In the genomic region with DNA sequence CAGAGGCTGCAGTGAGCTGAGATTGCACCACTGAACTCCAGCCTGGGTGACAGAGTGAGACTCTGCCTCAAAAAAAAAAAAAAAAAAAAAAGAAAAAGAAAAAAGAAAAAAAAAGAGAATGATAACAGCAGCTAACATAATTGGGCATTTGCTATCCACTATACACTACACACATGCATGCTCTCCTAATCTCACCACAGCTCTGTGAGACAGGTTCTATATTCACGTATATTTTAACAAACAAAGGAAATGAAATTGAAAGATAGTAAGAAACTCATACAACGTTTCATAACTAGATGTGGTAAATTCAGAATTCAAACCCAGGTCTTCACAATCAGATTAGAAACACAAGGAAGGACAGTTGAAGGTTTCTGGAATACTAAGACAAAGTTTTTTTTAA, we compare ENCODE assay signal across 21 cellular contexts.
"Had no signal": no experiment of that assay in that cellular context is flagged by ENCODE, and none has a peak within 500 bp of the region (broad histone marks: within the 10 kb centered on the region; RNA-seq: fewer than 3 reads in every experiment).

No MANE protein-coding gene starts in this region.

- H3K27ac ChIP-seq: left ventricle myocardium inferior, ovary, right atrium auricular region, right lobe of liver, stomach, testis, thyroid gland, transverse colon, upper lobe of left lung, vagina had no signal

- ATAC-seq: mucosa of descending colon; naive thymus-derived CD4-positive, alpha-beta T cell; natural killer cell treated with Interleukin-12 subunit alpha and Interleukin-12 subunit beta and Interleukin-15 and Interleukin-18, amount 100 ng/mL, for 72 hours; right lobe of liver; stimulated activated naive B cell treated with anti-CD40 and anti-IgM and Interleukin-4, amounts not matched to agents 10 μg/mL and 1 μg/mL and 100 μg/mL, for 72 hours; stimulated activated naive CD8-positive, alpha-beta T cell treated with anti-CD3 and anti-CD28 coated beads, Interleukin-15, Interleukin-2, amounts not matched to agents 100 U/mL and 50 U/mL, for 24 hours had no signal

- H3K4me1 ChIP-seq: left ventricle myocardium inferior, right atrium auricular region, right lobe of liver, stomach, testis, thyroid gland, transverse colon, upper lobe of left lung, vagina had no signal

- DNase-seq: islet precursor cell; left ventricle myocardium inferior; midbrain; mucosa of descending colon; naive thymus-derived CD4-positive, alpha-beta T cell; ovary; right lobe of liver; stimulated activated CD4-positive, alpha-beta T cell treated with anti-CD3 and anti-CD28 coated beads, Interleukin-1b, Interleukin-23, amount 100 ng/mL, for 48 hours; stimulated activated CD4-positive, alpha-beta T cell treated with anti-CD3 and anti-CD28 coated beads, Interleukin-2, amount 100 ng/mL, for 48 hours; stimulated activated naive B cell treated with anti-CD40 and anti-IgM and Interleukin-4, amounts not matched to agents 10 μg/mL and 1 μg/mL and 100 μg/mL, for 72 hours; stimulated activated naive CD8-positive, alpha-beta T cell treated with anti-CD3 and anti-CD28 coated beads, Interleukin-15, Interleukin-2, amounts not matched to agents 100 U/mL and 50 U/mL, for 24 hours; stomach; testis; thyroid gland; transverse colon; upper lobe of left lung had no signal

- H3K36me3 ChIP-seq: left ventricle myocardium inferior, ovary, right atrium auricular region, right lobe of liver, stomach, thyroid gland, transverse colon, upper lobe of left lung, vagina had no signal

- H3K27me3 ChIP-seq: ovary, right atrium auricular region, right lobe of liver, stomach, testis, thyroid gland, transverse colon, upper lobe of left lung, vagina had no signal

- H3K9me3 ChIP-seq: left ventricle myocardium inferior, mucosa of descending colon, ovary, right atrium auricular region, right lobe of liver, stomach, testis, thyroid gland, transverse colon, upper lobe of left lung, vagina had no signal

- H3K4me3 ChIP-seq: left ventricle myocardium inferior, lung, mucosa of descending colon, ovary, right atrium auricular region, right lobe of liver, smooth muscle cell, stomach, testis, thyroid gland, transverse colon, upper lobe of left lung, vagina had no signal

- H3K4me2 ChIP-seq: smooth muscle cell had no signal
